In genomic region chr14:101876539-101876938, GRCh38 we compare ENCODE assay signal across 8 cellular contexts.
DNase-seq lines count a peak whose midpoint lies in the region; ATAC-seq and TF ChIP-seq lines count a peak whose summit lies in the region.

No MANE protein-coding gene starts in this region.

- H3K4me1 ChIP-seq in colonic mucosa (peaks cover 12% of the 10 kb centered on the region), uterus (peaks cover 0 to 3% of the 10 kb centered on the region in 2 donors), HAP-1 (no peaks in the 10 kb centered on the region)

- H3K9me3 ChIP-seq in colonic mucosa (no peaks in the 10 kb centered on the region), uterus (no peaks in the 10 kb centered on the region), HAP-1 (no peaks in the 10 kb centered on the region)

- peak; percentile 85 for DNase-seq in AG10803 (ENCODE audit: low read depth)
- DNase-seq in UCSD-AML1 (lab: John Stamatoyannopoulos, UW; ENCODE audit: unreplicated experiment) = peak; percentile 60
- DNase-seq in colonic mucosa = peak; percentile 73
- DNase-seq in pons (ENCODE audit: low spot score) = peak; percentile 59
- DNase-seq in uterus = peak; percentile 85 to 92
- no peak for DNase-seq in HAP-1 (ENCODE audit: low spot score in 2 of 2)

- peak overlapping the region; percentile 55 for H3K27ac ChIP-seq in colonic mucosa
- H3K27ac ChIP-seq in uterus = peak overlapping the region; percentile 72 to 83

- H3K4me3 ChIP-seq in AG10803 (ENCODE audit: low read length) (no peak overlapping the region), colonic mucosa (no peak overlapping the region), uterus (no peak overlapping the region), HAP-1 (no peak overlapping the region)

- TF ChIP-seq POLR2A in uterus (IDR thresholded peaks at IDR 0.05) = no peak

- TF ChIP-seq CTCF in AG10803 (conservative IDR thresholded peaks at IDR 0.05; ENCODE audit: low read length) (no peak), colonic mucosa (IDR thresholded peaks at IDR 0.05) (no peak), uterus (IDR thresholded peaks at IDR 0.05) (no peak)

- peak; percentile 90 for ATAC-seq in GM19351 (IDR thresholded peaks at IDR 0.05; ENCODE audit: unreplicated experiment)
- peak; percentile 77 for ATAC-seq in HG03457 (IDR thresholded peaks at IDR 0.05; ENCODE audit: unreplicated experiment)

- in situ Hi-C loops in HAP-1 (cut with MboI; ENCODE audit: low sequenced_read_pairs) = no loop called here

- H3K27me3 ChIP-seq in colonic mucosa = no peaks in the 10 kb centered on the region
- no peaks in the 10 kb centered on the region for H3K27me3 ChIP-seq in uterus
- H3K27me3 ChIP-seq in HAP-1 (ENCODE audit: low read depth) = no peaks in the 10 kb centered on the region

- intact Hi-C loops in colonic mucosa (cut with DNase I) = no loop called here
- intact Hi-C loops in uterus (cut with DNase I; ENCODE audit: low total_unique reads) = no loop called here

- H3K36me3 ChIP-seq in colonic mucosa = no peaks in the 10 kb centered on the region
- no peaks in the 10 kb centered on the region for H3K36me3 ChIP-seq in uterus
- H3K36me3 ChIP-seq in HAP-1 (replicated peaks) = no peaks in the 10 kb centered on the region

- no peak overlapping the region for H3K9ac ChIP-seq in colonic mucosa (ENCODE audit: low read depth in 2 of 2, low read length in 2 of 2)

Comparison
In these comparisons a context has a peak if more than half of its experiments do, and no peak if none do; other contexts are left out.
1. DNase-seq: peak in AG10803 (single experiment), UCSD-AML1 (single experiment), colonic mucosa (single experiment), pons (single experiment) and uterus (2 of 2); none in HAP-1 (0 of 2).